1 cellular context compared by ENCODE assay signal in genomic region chr11:68017858-68018729, GRCh38.
TF ChIP-seq lines count a peak whose summit lies in the region.

No MANE protein-coding gene starts in this region.

TF ChIP-seq in IMR-90, 13 proteins besides CTCF, POLR2A, EP300 and RAD21:
- TF ChIP-seq MAFK (IDR thresholded peaks at IDR 0.05; ENCODE audit: low read depth, low read length) (no peak), NFE2L2 (IDR thresholded peaks at IDR 0.05; ENCODE audit: low read depth, low read length) (no peak), USF2 (IDR thresholded peaks at IDR 0.05; ENCODE audit: low read depth, low read length) (no peak), ELK1 (IDR thresholded peaks at IDR 0.05; ENCODE audit: borderline replicate concordance, low read depth, low read length) (no peak), MXI1 (IDR thresholded peaks at IDR 0.05; ENCODE audit: borderline replicate concordance, low read depth, low read length) (no peak), BHLHE40 (IDR thresholded peaks at IDR 0.05; ENCODE audit: low read depth, low read length) (no peak), SMC3 (IDR thresholded peaks at IDR 0.05; ENCODE audit: low read depth, low read length) (no peak), RCOR1 (IDR thresholded peaks at IDR 0.05; ENCODE audit: insufficient replicate concordance, low read length) (no peak), MAZ (IDR thresholded peaks at IDR 0.05; ENCODE audit: borderline replicate concordance, low read depth, low read length) (no peak), FOS (IDR thresholded peaks at IDR 0.05; ENCODE audit: low read depth, low read length) (no peak), CHD1 (IDR thresholded peaks at IDR 0.05; ENCODE audit: low read depth, low read length) (no peak), RFX5 (IDR thresholded peaks at IDR 0.05; ENCODE audit: low read depth, low read length) (no peak), CEBPB (IDR thresholded peaks at IDR 0.05; ENCODE audit: low read depth, low read length) (no peak)
